16 cellular contexts compared by ENCODE assay signal in the genomic region with DNA sequence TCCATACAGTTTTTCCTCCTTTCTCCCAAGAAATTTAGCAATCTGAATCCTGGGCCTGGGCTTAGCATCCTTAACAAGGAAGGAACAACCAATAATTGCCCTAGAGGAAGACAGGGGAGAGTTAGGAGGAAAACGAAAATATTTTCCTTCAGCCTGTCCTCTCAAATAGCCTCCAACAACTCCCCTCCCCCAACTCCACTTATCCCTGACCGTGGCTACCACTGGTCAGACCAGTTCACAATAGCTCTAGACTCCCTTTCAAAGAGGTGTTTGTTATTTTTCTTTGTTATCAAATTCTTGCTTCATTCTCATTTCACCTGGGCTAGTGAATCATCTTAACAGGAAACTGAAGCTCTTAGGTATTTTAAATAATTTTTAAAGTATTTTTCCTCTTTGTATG.
A peak's percentile ranks its signal among the peaks of the same experiment; 100 is the strongest.
DNase-seq lines count a peak whose midpoint lies in the region; ATAC-seq, FAIRE-seq and TF ChIP-seq lines count a peak whose summit lies in the region.
"Had no signal": no experiment of that assay in that cellular context is flagged by ENCODE, and none has a peak within 500 bp of the region (broad histone marks: within the 10 kb centered on the region; RNA-seq: fewer than 3 reads in every experiment).

No MANE protein-coding gene starts in this region.

- ATAC-seq in HG03460 (IDR thresholded peaks at IDR 0.05; ENCODE audit: unreplicated experiment): no peak

- no peaks in the 10 kb centered on the region for H3K27me3 ChIP-seq in iPS-18a (ENCODE audit: control insufficient read depth, insufficient read depth, low read length)

- TF ChIP-seq CTCF in progenitor cell of endocrine pancreas (IDR thresholded peaks at IDR 0.05; ENCODE audit: unreplicated experiment): no peak

- no peak overlapping the region for H3K9ac ChIP-seq in iPS-18a (ENCODE audit: low read length)

- DNase-seq in HT-29 (ENCODE audit: low spot score): peak; percentile 71
- peak; percentile 47 for DNase-seq in NCI-H510A treated with DMSO at 0.1 percent for 48 hours (lab: John Stamatoyannopoulos, UW)
- no peak for DNase-seq in progenitor cell of endocrine pancreas (ENCODE audit: low spot score, unreplicated experiment)
- no peak for DNase-seq in H54 (ENCODE audit: insufficient read length, low spot score)
- DNase-seq in SW 1271 (lab: John Stamatoyannopoulos, UW): no peak
- DNase-seq: activated CD4-positive, CD25-positive, alpha-beta regulatory T cell; activated effector memory CD4-positive, alpha-beta T cell treated with anti-CD3 and anti-CD28 coated beads, Interleukin-2, amount 50 U/mL, for 16 hours; anterior cingulate cortex; foreskin melanocyte; small intestine; stimulated activated CD4-positive, alpha-beta T cell treated with anti-CD3 and anti-CD28 coated beads, Interleukin-4, amount 100 ng/mL, for 4 hours had no signal

- peaks cover 22% of the 10 kb centered on the region for H3K4me1 ChIP-seq in iPS-18a (ENCODE audit: control insufficient read depth, low read depth, low read length)

- no peaks in the 10 kb centered on the region for H3K9me3 ChIP-seq in iPS-18a (ENCODE audit: control insufficient read depth, low read depth, low read length)
- H3K9me3 ChIP-seq: HAP-1 had no signal

- FAIRE-seq in H54 (lab: Jason Lieb, UNC): no peak
- FAIRE-seq: small intestine had no signal

- H3K36me3 Mint-ChIP-seq in progenitor cell of endocrine pancreas (ENCODE audit: insufficient read depth): no peaks in the 10 kb centered on the region

- H3K36me3 ChIP-seq in iPS-18a (ENCODE audit: control insufficient read depth, low read depth, low read length): no peaks in the 10 kb centered on the region
- H3K36me3 ChIP-seq: HAP-1 had no signal

- H3K4me1 Mint-ChIP-seq in progenitor cell of endocrine pancreas (ENCODE audit: low read depth): peaks cover 15% of the 10 kb centered on the region
- H3K4me1 Mint-ChIP-seq: B cell, IgD-negative memory B cell had no signal

- H3K27ac Mint-ChIP-seq in progenitor cell of endocrine pancreas: peak overlapping the region; percentile 59
- H3K27ac Mint-ChIP-seq: B cell, IgD-negative memory B cell had no signal

- H3K4me3 Mint-ChIP-seq in progenitor cell of endocrine pancreas (ENCODE audit: low read depth): no peak overlapping the region
- H3K4me3 Mint-ChIP-seq: B cell, IgD-negative memory B cell had no signal

- H3K27ac ChIP-seq in iPS-18a (ENCODE audit: low read length): no peak overlapping the region

- peaks cover 7% of the 10 kb centered on the region for H3K9me3 Mint-ChIP-seq in progenitor cell of endocrine pancreas (ENCODE audit: low read depth)
- H3K9me3 Mint-ChIP-seq: IgD-negative memory B cell had no signal

- peak overlapping the region; percentile 29 for H3K4me3 ChIP-seq in iPS-18a (ENCODE audit: low read length)
- H3K4me3 ChIP-seq: HAP-1 had no signal

- no peak for TF ChIP-seq POLR2A in H54 (IDR thresholded peaks at IDR 0.05; ENCODE audit: low read depth, low read length)

- no peaks in the 10 kb centered on the region for H3K27me3 Mint-ChIP-seq in progenitor cell of endocrine pancreas
- H3K27me3 Mint-ChIP-seq: B cell, IgD-negative memory B cell had no signal

Comparison
In these comparisons a context has a peak if more than half of its experiments do, and no peak if none do; other contexts are left out.
1. DNase-seq: peak in HT-29 (single experiment) and NCI-H510A treated with DMSO at 0.1 percent for 48 hours (single experiment); none in progenitor cell of endocrine pancreas (single experiment), H54 (single experiment) and SW 1271 (0 of 2).